Comparison of ENCODE assay signal across 1 cellular context in the genomic region with DNA sequence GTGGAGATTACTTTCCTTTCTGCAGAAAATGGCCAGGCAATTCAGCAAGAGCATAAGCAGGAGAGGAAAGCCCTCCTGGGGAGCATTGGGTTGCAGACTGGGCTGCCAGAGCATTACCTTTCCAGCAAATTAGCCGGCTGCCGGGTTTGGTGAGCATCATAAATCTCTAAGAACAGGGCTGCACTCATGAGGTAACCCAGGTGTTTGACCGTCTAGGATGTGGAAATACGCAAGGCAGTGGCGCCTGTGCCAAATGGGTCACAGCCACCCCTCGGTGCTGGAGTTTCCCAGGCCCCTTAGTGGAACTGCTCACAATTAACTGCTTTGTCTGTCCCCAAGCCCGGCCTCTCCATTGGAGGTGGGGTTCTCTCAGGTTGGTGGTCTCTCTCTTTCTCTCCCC.
TF ChIP-seq lines count a peak whose summit lies in the region.

No MANE protein-coding gene starts in this region.

TF ChIP-seq in GM23338, 12 proteins besides CTCF, POLR2A, EP300 and RAD21 (continued from another document):
- TF ChIP-seq ZNF114 (CRISPR knock-in tag; IDR thresholded peaks at IDR 0.05): no peak
- TF ChIP-seq CREB1 (CRISPR knock-in tag; IDR thresholded peaks at IDR 0.05; ENCODE audit: low read depth): no peak
- no peak for TF ChIP-seq EZH2phosphoT487 (IDR thresholded peaks at IDR 0.05; ENCODE audit: unreplicated experiment)
- no peak for TF ChIP-seq EZH2 (IDR thresholded peaks at IDR 0.05; ENCODE audit: low read depth, unreplicated experiment)
- no peak for TF ChIP-seq STAT1 (IDR thresholded peaks at IDR 0.05; ENCODE audit: unreplicated experiment)
- TF ChIP-seq POLR2AphosphoS5 (IDR thresholded peaks at IDR 0.05; ENCODE audit: low read depth): no peak
- TF ChIP-seq, protein P1, sequence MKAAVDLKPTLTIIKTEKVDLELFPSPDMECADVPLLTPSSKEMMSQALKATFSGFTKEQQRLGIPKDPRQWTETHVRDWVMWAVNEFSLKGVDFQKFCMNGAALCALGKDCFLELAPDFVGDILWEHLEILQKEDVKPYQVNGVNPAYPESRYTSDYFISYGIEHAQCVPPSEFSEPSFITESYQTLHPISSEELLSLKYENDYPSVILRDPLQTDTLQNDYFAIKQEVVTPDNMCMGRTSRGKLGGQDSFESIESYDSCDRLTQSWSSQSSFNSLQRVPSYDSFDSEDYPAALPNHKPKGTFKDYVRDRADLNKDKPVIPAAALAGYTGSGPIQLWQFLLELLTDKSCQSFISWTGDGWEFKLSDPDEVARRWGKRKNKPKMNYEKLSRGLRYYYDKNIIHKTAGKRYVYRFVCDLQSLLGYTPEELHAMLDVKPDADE (IDR thresholded peaks at IDR 0.05): no peak
